1 cellular context compared by ENCODE assay signal in the genomic region with DNA sequence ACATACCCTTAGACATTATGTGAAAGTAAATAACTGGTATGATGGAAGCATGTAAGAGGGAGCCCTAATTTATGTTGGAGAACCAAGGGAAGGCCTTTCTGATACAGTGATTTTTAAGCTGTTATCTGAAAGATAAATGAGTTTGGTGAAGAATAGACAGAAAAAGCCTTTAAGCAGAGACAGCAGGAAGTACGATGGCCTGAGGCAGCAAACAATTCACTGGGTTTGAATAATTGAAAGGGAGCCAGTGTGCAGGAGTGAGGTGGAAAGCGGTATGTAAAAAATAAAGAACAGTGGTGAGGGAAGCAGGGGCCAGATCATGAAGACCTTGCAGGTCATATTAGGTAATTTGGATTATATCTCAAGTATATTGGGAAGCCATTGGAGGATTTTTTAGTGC.
TF ChIP-seq lines count a peak whose summit lies in the region.

No MANE protein-coding gene starts in this region.

TF ChIP-seq in IMR-90, 13 proteins besides CTCF, POLR2A, EP300 and RAD21 (continued from another document):
- TF ChIP-seq MXI1 (IDR thresholded peaks at IDR 0.05; ENCODE audit: borderline replicate concordance, low read depth, low read length) (no peak), RCOR1 (IDR thresholded peaks at IDR 0.05; ENCODE audit: insufficient replicate concordance, low read length) (no peak), CEBPB (IDR thresholded peaks at IDR 0.05; ENCODE audit: low read depth, low read length) (no peak), SMC3 (IDR thresholded peaks at IDR 0.05; ENCODE audit: low read depth, low read length) (no peak), NFE2L2 (IDR thresholded peaks at IDR 0.05; ENCODE audit: low read depth, low read length) (no peak), RFX5 (IDR thresholded peaks at IDR 0.05; ENCODE audit: low read depth, low read length) (no peak), BHLHE40 (IDR thresholded peaks at IDR 0.05; ENCODE audit: low read depth, low read length) (no peak), CHD1 (IDR thresholded peaks at IDR 0.05; ENCODE audit: low read depth, low read length) (no peak)
- TF ChIP-seq, protein P1, sequence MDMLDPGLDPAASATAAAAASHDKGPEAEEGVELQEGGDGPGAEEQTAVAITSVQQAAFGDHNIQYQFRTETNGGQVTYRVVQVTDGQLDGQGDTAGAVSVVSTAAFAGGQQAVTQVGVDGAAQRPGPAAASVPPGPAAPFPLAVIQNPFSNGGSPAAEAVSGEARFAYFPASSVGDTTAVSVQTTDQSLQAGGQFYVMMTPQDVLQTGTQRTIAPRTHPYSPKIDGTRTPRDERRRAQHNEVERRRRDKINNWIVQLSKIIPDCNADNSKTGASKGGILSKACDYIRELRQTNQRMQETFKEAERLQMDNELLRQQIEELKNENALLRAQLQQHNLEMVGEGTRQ (IDR thresholded peaks at IDR 0.05; ENCODE audit: low read depth, low read length) = no peak
- TF ChIP-seq, protein P2, sequence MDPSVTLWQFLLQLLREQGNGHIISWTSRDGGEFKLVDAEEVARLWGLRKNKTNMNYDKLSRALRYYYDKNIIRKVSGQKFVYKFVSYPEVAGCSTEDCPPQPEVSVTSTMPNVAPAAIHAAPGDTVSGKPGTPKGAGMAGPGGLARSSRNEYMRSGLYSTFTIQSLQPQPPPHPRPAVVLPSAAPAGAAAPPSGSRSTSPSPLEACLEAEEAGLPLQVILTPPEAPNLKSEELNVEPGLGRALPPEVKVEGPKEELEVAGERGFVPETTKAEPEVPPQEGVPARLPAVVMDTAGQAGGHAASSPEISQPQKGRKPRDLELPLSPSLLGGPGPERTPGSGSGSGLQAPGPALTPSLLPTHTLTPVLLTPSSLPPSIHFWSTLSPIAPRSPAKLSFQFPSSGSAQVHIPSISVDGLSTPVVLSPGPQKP (IDR thresholded peaks at IDR 0.05; ENCODE audit: borderline replicate concordance, low read depth, low read length) = no peak
